ENCODE assay signal across 9 cellular contexts in the genomic region with DNA sequence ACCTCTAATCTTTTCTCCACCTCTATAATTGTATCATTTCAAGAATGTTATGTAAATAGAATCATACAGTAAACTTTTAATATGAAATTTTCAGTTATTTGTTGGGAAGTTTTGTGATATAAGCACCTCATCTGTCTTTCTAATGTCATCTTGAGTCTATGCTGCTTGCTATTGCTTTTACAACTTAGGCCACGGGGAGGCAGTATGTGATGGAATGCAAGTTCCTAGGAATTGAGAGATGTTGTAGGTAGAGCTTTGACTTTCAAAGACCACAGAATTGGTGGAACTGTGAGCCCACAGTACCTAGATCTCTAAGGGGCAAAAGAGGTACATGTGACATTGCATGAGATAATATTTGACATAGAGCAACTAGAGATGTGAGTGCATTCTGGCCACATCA.
DNase-seq lines count a peak whose midpoint lies in the region; ATAC-seq, FAIRE-seq and TF ChIP-seq lines count a peak whose summit lies in the region.
"Had no signal": no experiment of that assay in that cellular context is flagged by ENCODE, and none has a peak within 500 bp of the region (broad histone marks: within the 10 kb centered on the region; RNA-seq: fewer than 3 reads in every experiment).

No MANE protein-coding gene starts in this region.

- no peaks in the 10 kb centered on the region for H3K79me2 ChIP-seq in GM12878 (ENCODE audit: control insufficient read depth, insufficient read depth, low read length)

- no peaks in the 10 kb centered on the region for H3K9me3 Mint-ChIP-seq in nephron progenitor cell

- H4K20me1 ChIP-seq in GM12878 (ENCODE audit: control insufficient read depth, insufficient read depth) = no peaks in the 10 kb centered on the region

- H3K27me3 ChIP-seq in GM12878 (replicated peaks in 1 of 2; ENCODE audit: control insufficient read depth in 2 of 2, insufficient read depth in 2 of 2, low read length in 1 of 2) (no peaks in the 10 kb centered on the region), aorta (ENCODE audit: control insufficient read depth in 1 of 2, insufficient read depth in 2 of 2, low read length in 1 of 2) (no peaks in the 10 kb centered on the region)

- H3K27ac Mint-ChIP-seq in nephron progenitor cell = no peak overlapping the region

- TF ChIP-seq POLR2A in GM12878 (IDR thresholded peaks at IDR 0.05; ENCODE audit: low read depth, low read length) = no peak

- H3K27ac ChIP-seq in GM12878 (ENCODE audit: control insufficient read depth, insufficient read depth) (no peak overlapping the region), aorta (ENCODE audit: low read depth in 1 of 2, low read length in 2 of 2) (no peak overlapping the region)

- H3K4me3 ChIP-seq in GM12878 = no peak overlapping the region
- no peak overlapping the region for H3K4me3 ChIP-seq in aorta (ENCODE audit: low read length in 2 of 2)

- intact Hi-C loops in GM12878 (cut with micrococcal nuclease; ENCODE audit: unreplicated experiment) = loop anchor here (1.0 to 5.0 kb wide), 3 partner anchors 123 to 283 kb away; no protein-coding TSS in a partner anchor
- intact Hi-C loops in aorta (cut with DNase I) = no loop called here

- H3K4me1 Mint-ChIP-seq in nephron progenitor cell = no peaks in the 10 kb centered on the region

- H3K9ac ChIP-seq in GM12878 (ENCODE audit: control insufficient read depth, insufficient read depth, low read length) = no peak overlapping the region

- no peak for FAIRE-seq in GM12878 (lab: Jason Lieb, UNC)
- FAIRE-seq: colon, TTC549 had no signal

- H3K27me3 Mint-ChIP-seq in nephron progenitor cell (ENCODE audit: low read depth, poor library complexity) = peaks cover 3% of the 10 kb centered on the region

- RAD21 ChIA-PET in GM12878 (lab: Charles Lee; ENCODE audit: unreplicated experiment) = interaction anchor here (1.6 kb wide), 1 partner anchor 130 kb away, joined by 4 read pairs; no protein-coding TSS in a partner anchor

- SMC1A ChIA-PET in GM12878 (lab: Charles Lee; ENCODE audit: uncharacterized antibody, unreplicated experiment) = interaction anchor here (2.0 kb wide), 1 partner anchor 130 kb away, joined by 5 read pairs; no protein-coding TSS in a partner anchor

- no peak overlapping the region for H3K4me3 Mint-ChIP-seq in nephron progenitor cell

- DNase-seq in GM12878 (ENCODE audit: low read depth, low spot score) = no peak
- no peak for DNase-seq in nephron progenitor cell
- DNase-seq in aorta = no peak
- DNase-seq in NCI-H748 (lab: John Stamatoyannopoulos, UW; ENCODE audit: unreplicated experiment) = no peak

- no peaks in the 10 kb centered on the region for H3K9me3 ChIP-seq in GM12878 (replicated peaks; ENCODE audit: control insufficient read depth, insufficient read depth, low read length)
- H3K9me3 ChIP-seq in aorta (ENCODE audit: control insufficient read depth, low read length) = no peaks in the 10 kb centered on the region

- peak; percentile 67 for TF ChIP-seq RAD21 in GM12878 (IDR thresholded peaks at IDR 0.05; ENCODE audit: insufficient read depth, low read depth, low read length)

- no peaks in the 10 kb centered on the region for H3K36me3 Mint-ChIP-seq in nephron progenitor cell (ENCODE audit: low read depth)

- H3K4me1 ChIP-seq in GM12878 (ENCODE audit: control insufficient read depth, insufficient read depth, low read length) = no peaks in the 10 kb centered on the region
- no peaks in the 10 kb centered on the region for H3K4me1 ChIP-seq in aorta (ENCODE audit: control insufficient read depth in 1 of 2, insufficient read depth in 2 of 2, low read length in 2 of 2)

- POLR2A ChIA-PET in GM12878 (lab: Charles Lee) = no interaction called here

- in situ Hi-C loops in GM12878 (cut with MboI) = loop anchor here (5.0 kb wide), 1 partner anchor 127 kb away; no protein-coding TSS in a partner anchor

- no TSS peak for BruUV-seq in GM12878 (replicated peaks; lab: Mats Ljungman, UMichigan)

- CTCF ChIA-PET in GM12878 (lab: Yijun Ruan, JAX) = interaction anchor here (1.3 to 3.3 kb wide), 4 partner anchors 27 to 130 kb away, joined by 5 to 14 read pairs (median 6); no protein-coding TSS in a partner anchor

- H3K36me3 ChIP-seq in GM12878 (ENCODE audit: control insufficient read depth in 2 of 2, insufficient read depth in 2 of 2, low read length in 1 of 2) = no peaks in the 10 kb centered on the region
- no peaks in the 10 kb centered on the region for H3K36me3 ChIP-seq in aorta (ENCODE audit: control insufficient read depth in 1 of 2, insufficient read depth in 2 of 2, low read length in 1 of 2)

- no peak overlapping the region for H2AFZ ChIP-seq in GM12878 (ENCODE audit: control insufficient read depth, low read depth, low read length)

- no peak for TF ChIP-seq EP300 in GM12878 (IDR thresholded peaks at IDR 0.05; ENCODE audit: borderline replicate concordance in 1 of 2, control insufficient read depth in 1 of 2, low read depth in 2 of 2, low read length in 2 of 2)

- peak; percentile 69 for ATAC-seq in GM18519 (IDR thresholded peaks at IDR 0.05; ENCODE audit: low FRiP score, unreplicated experiment)
- peak; percentile 73 for ATAC-seq in HG03342 (IDR thresholded peaks at IDR 0.05; ENCODE audit: unreplicated experiment)
- ATAC-seq in GM12878 = peak; percentile 36; the same call in 1 of the 3 replicates
- no peak for ATAC-seq in GM21423 (IDR thresholded peaks at IDR 0.05; ENCODE audit: unreplicated experiment)
- no peak for ATAC-seq in aorta (ENCODE audit: low FRiP score)

- TF ChIP-seq CTCF in GM12878 (IDR thresholded peaks at IDR 0.05 in 2 of 3, conservative IDR thresholded peaks at IDR 0.05 in 1 of 3; ENCODE audit: control insufficient read depth in 2 of 3, extremely low read depth in 1 of 3, insufficient read depth in 1 of 3, low read depth in 3 of 3, low read length in 3 of 3) = peak; percentile 34 to 62 (median 40); a peak in 5 of 6 replicates
- TF ChIP-seq CTCF in nephron progenitor cell (IDR thresholded peaks at IDR 0.05) = peak; percentile 27

- WGBS in GM12878 (ENCODE audit: insufficient coverage, insufficient replicate concordance, low lambda C conversion rate, missing lambda C conversion rate) = 0% methylated on average over 1 of the region's 1 CpG
- 5 to 7% methylated on average over 1 of the region's 1 CpG for WGBS in aorta, 2 donors

- no peak overlapping the region for H3K4me2 ChIP-seq in GM12878 (ENCODE audit: control insufficient read depth, insufficient read depth)

TF ChIP-seq in GM12878, 131 proteins besides CTCF, POLR2A, EP300 and RAD21:
- TF ChIP-seq SMC3 (IDR thresholded peaks at IDR 0.05; ENCODE audit: borderline replicate concordance, low read length) (peak; percentile 60; the same call in 1 of the 2 replicates), CEBPB (IDR thresholded peaks at IDR 0.05; ENCODE audit: borderline replicate concordance in 1 of 2, low read depth in 2 of 2, low read length in 2 of 2) (no peak)

Comparison
In these comparisons a context has a peak if more than half of its experiments do, and no peak if none do; other contexts are left out.
1. ATAC-seq: peak in GM18519 (single experiment), HG03342 (single experiment) and GM12878 (single experiment); none in GM21423 (single experiment) and aorta (single experiment).